ENCODE assay signal across 1 cellular context in genomic region chr6:41965429-41966213, GRCh38.
TF ChIP-seq lines count a peak whose summit lies in the region.

No MANE protein-coding gene starts in this region.

TF ChIP-seq in K562, 482 proteins besides CTCF, POLR2A, EP300 and RAD21 (continued from another document and continues in another):
- TF ChIP-seq PRDM10 (IDR thresholded peaks at IDR 0.05; ENCODE audit: partially characterized antibody) (no peak), SMARCA5 (IDR thresholded peaks at IDR 0.05) (peak; percentile 94), NEUROD1 (IDR thresholded peaks at IDR 0.05; ENCODE audit: borderline replicate concordance, low read depth, low read length, partially characterized antibody) (no peak), ARNT (IDR thresholded peaks at IDR 0.05) (0 out of 4 replicates have a peak, but pooled peaks of 1 of the 2 experiments have one; percentile 39), ZBTB2 (IDR thresholded peaks at IDR 0.05) (no peak), RCOR1 (IDR thresholded peaks at IDR 0.05; ENCODE audit: borderline replicate concordance in 1 of 2, low read depth in 2 of 2, low read length in 2 of 2) (peak in 1 of 2 experiments; percentile 75; a peak in 2 of 4 replicates), POLR2AphosphoS2 (IDR thresholded peaks at IDR 0.05; ENCODE audit: low read length) (no peak), PHF20 (IDR thresholded peaks at IDR 0.05; ENCODE audit: partially characterized antibody) (peak; percentile 34), ZNF239 (CRISPR knock-in tag; IDR thresholded peaks at IDR 0.05) (no peak), ZNF282 (CRISPR knock-in tag; IDR thresholded peaks at IDR 0.05) (no peak), KAT7 (CRISPR knock-in tag; IDR thresholded peaks at IDR 0.05; ENCODE audit: borderline replicate concordance) (no peak), ZNF583 (CRISPR knock-in tag; IDR thresholded peaks at IDR 0.05) (no peak), BCOR (IDR thresholded peaks at IDR 0.05) (peak; percentile 99), CEBPZ (IDR thresholded peaks at IDR 0.05; ENCODE audit: borderline replicate concordance, low read depth, low read length) (no peak), MIER1 (IDR thresholded peaks at IDR 0.05; ENCODE audit: low read depth) (no peak), VEZF1 (CRISPR knock-in tag; IDR thresholded peaks at IDR 0.05) (no peak), HNRNPH1 (optimal IDR thresholded peaks at IDR 0.05; ENCODE audit: low read depth, low read length) (no peak), CUX1 (CRISPR knock-in tag; IDR thresholded peaks at IDR 0.05) (no peak), SNRNP70 (optimal IDR thresholded peaks at IDR 0.05; ENCODE audit: low read depth, low read length) (no peak), NR4A1 (CRISPR knock-in tag; IDR thresholded peaks at IDR 0.05) (no peak), NR4A1 (tag; IDR thresholded peaks at IDR 0.05) (no peak), CREB1 (IDR thresholded peaks at IDR 0.05) (no peak), CREB1 (CRISPR knock-in tag; IDR thresholded peaks at IDR 0.05) (no peak), RBM22 (IDR thresholded peaks at IDR 0.05; ENCODE audit: low read depth, low read length, poor library complexity, severe bottlenecking) (no peak), CHD4 (IDR thresholded peaks at IDR 0.05; ENCODE audit: insufficient read depth, insufficient replicate concordance, low read depth, low read length, poor library complexity, severe bottlenecking) (peak; percentile 76), BCLAF1 (IDR thresholded peaks at IDR 0.05; ENCODE audit: borderline replicate concordance in 1 of 2, control insufficient read depth in 1 of 2, low read depth in 2 of 2, low read length in 1 of 2) (no peak), CHAMP1 (IDR thresholded peaks at IDR 0.05) (0 out of 2 replicates have a peak, but pooled peaks have one; percentile 18), HEY1 (CRISPR knock-in tag; IDR thresholded peaks at IDR 0.05; ENCODE audit: borderline replicate concordance) (no peak), E2F3 (CRISPR knock-in tag; IDR thresholded peaks at IDR 0.05) (no peak), SUPT5H (IDR thresholded peaks at IDR 0.05) (no peak), NELFE (IDR thresholded peaks at IDR 0.05; ENCODE audit: insufficient read depth, insufficient read length) (no peak), TOE1 (IDR thresholded peaks at IDR 0.05; ENCODE audit: borderline replicate concordance) (no peak), TOE1 (CRISPR knock-in tag; IDR thresholded peaks at IDR 0.05; ENCODE audit: borderline replicate concordance, low read depth) (no peak), ZNF589 (CRISPR knock-in tag; IDR thresholded peaks at IDR 0.05; ENCODE audit: low read depth) (no peak), CREB5 (CRISPR knock-in tag; IDR thresholded peaks at IDR 0.05) (no peak), CBX3 (IDR thresholded peaks at IDR 0.05; ENCODE audit: borderline replicate concordance in 1 of 2, low read length in 2 of 2) (peak in 1 of 2 experiments; percentile 92; a peak in 2 of 3 replicates), PCBP2 (IDR thresholded peaks at IDR 0.05; ENCODE audit: low read depth, low read length, poor library complexity, severe bottlenecking) (no peak), ZNF699 (CRISPR knock-in tag; IDR thresholded peaks at IDR 0.05; ENCODE audit: insufficient replicate concordance) (no peak)
